In genomic region chr21:43854773-43855633, GRCh38 we compare ENCODE assay signal across 7 cellular contexts. TPM values are rescaled to one million over a fixed set of nuclear protein-coding genes. Genes with fewer than 3 reads are reported as not detected.
DNase-seq lines count a peak whose midpoint lies in the region; ATAC-seq lines count a peak whose summit lies in the region.

No MANE protein-coding gene starts in this region.

- no peak overlapping the region for H3K27ac ChIP-seq in mesendoderm (ENCODE audit: low read depth, low read length)

- H3K56ac ChIP-seq in mesendoderm (ENCODE audit: low read length), result no peak overlapping the region

- H3K4me1 ChIP-seq in mesendoderm (ENCODE audit: control insufficient read depth, low read depth, low read length), result no peaks in the 10 kb centered on the region

- H3K36me3 ChIP-seq in mesendoderm (ENCODE audit: control insufficient read depth, insufficient read depth, low read length), result no peaks in the 10 kb centered on the region

- H2BK5ac ChIP-seq in mesendoderm (ENCODE audit: low read length), result no peak overlapping the region

- peak overlapping the region; percentile 66 for H3K23ac ChIP-seq in mesendoderm (ENCODE audit: low read length)

- no peak overlapping the region for H3K4me2 ChIP-seq in mesendoderm (ENCODE audit: low read length)

- H3K79me1 ChIP-seq in mesendoderm (ENCODE audit: low read length), result no peaks in the 10 kb centered on the region

- ATAC-seq in GM18868 (IDR thresholded peaks at IDR 0.05; ENCODE audit: unreplicated experiment) (peak; percentile 84), GM21786 (IDR thresholded peaks at IDR 0.05; ENCODE audit: unreplicated experiment) (peak; percentile 89)

- no peak overlapping the region for H3K4me3 ChIP-seq in mesendoderm (ENCODE audit: low read length)

- DNase-seq in SIG-M5 (lab: John Stamatoyannopoulos, UW) (peak; percentile 96), mesendoderm (no peak), NCI-H1092 (lab: John Stamatoyannopoulos, UW) (no peak), NCI-H128 (lab: John Stamatoyannopoulos, UW; ENCODE audit: unreplicated experiment) (no peak)
- DNase-seq in activated effector memory CD4-positive, alpha-beta T cell treated with anti-CD3 and anti-CD28 coated beads, Interleukin-2, amount 50 U/mL, for 16 hours, result no peak

- H3K4ac ChIP-seq in mesendoderm (ENCODE audit: low read depth, low read length), result no peak overlapping the region

- H4K8ac ChIP-seq in mesendoderm (ENCODE audit: low read depth, low read length), result no peak overlapping the region

- H3K27me3 ChIP-seq in mesendoderm (ENCODE audit: insufficient read depth, low read length, poor library complexity), result no peaks in the 10 kb centered on the region

- H2AK5ac ChIP-seq in mesendoderm (ENCODE audit: low read length), result no peak overlapping the region

- no peak overlapping the region for H3K9ac ChIP-seq in mesendoderm (ENCODE audit: low read length)

- no peak overlapping the region for H2BK120ac ChIP-seq in mesendoderm (ENCODE audit: low read depth, low read length)

- H3K79me2 ChIP-seq in mesendoderm (ENCODE audit: control insufficient read depth, insufficient read depth, low read length), result no peaks in the 10 kb centered on the region

- H4K5ac ChIP-seq in mesendoderm (ENCODE audit: low read length), result no peak overlapping the region

- no peak overlapping the region for H3K18ac ChIP-seq in mesendoderm (ENCODE audit: low read length)

- WGBS in mesendoderm (ENCODE audit: extremely low coverage, insufficient coverage, low lambda C conversion rate), result no CpG with 5 or more reads among the region's 26 CpGs

- H2BK15ac ChIP-seq in mesendoderm (replicated peaks; ENCODE audit: low read depth), result no peak overlapping the region

RNA-seq across cellular contexts. Expression of gene AGPAT3, which starts 10.0 kb away (rescaled TPM):
- polyA plus RNA-seq in mesendoderm (2013, experiment 1 of 2), result 11.7 TPM
- polyA plus RNA-seq in mesendoderm (2013, experiment 2 of 2), result 11.5 TPM
